ENCODE assay signal across 12 cellular contexts in the genomic region with DNA sequence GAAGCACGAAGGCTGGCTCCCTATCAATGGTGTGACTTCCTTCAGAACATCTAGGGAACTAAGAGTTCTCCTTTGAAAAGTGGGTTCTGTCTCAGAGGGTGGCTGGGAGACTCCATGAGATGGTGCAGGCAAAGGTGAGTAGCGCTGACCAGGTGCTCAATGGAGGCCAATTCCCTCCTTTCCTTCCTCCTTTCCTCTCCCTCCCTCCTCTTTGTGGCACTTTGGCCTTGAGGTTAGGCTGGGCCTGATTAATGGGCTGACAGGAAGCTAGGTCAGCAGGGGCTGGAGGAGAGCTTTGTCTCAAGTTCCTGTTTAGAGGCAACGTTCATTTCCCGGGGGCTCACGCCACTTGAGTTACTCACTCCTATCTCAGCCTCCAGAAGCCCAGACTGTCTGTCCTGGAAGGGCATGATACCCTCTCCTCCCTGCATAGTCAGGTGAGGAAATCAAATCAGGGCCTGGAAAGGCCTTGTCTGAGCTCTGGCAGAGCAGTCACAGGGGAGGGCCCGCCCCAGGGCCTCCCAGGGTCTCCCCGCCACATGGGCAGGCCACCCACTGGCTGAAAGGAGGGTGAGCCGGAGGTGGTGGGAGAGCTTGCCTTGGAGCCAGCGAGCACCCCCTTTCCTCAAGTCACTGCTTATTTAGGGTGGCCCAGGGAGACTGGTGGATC. TPM values are rescaled to one million over a fixed set of nuclear protein-coding genes. Genes with fewer than 3 reads are reported as not detected.
A peak's percentile ranks its signal among the peaks of the same experiment; 100 is the strongest.
DNase-seq lines count a peak whose midpoint lies in the region; ATAC-seq and TF ChIP-seq lines count a peak whose summit lies in the region.
"Had no signal": no experiment of that assay in that cellular context is flagged by ENCODE, and none has a peak within 500 bp of the region (broad histone marks: within the 10 kb centered on the region; RNA-seq: fewer than 3 reads in every experiment).

No MANE protein-coding gene starts in this region.

- H3K36me3 ChIP-seq in BLaER1 (no peaks in the 10 kb centered on the region), mesenchymal stem cell (ENCODE audit: control insufficient read depth in 1 of 2, insufficient read depth in 2 of 2, low read depth in 1 of 2, low read length in 2 of 2) (no peaks in the 10 kb centered on the region)
- H3K36me3 ChIP-seq: neutrophil had no signal

- H3K4ac ChIP-seq in mesenchymal stem cell (ENCODE audit: low read depth in 1 of 2, low read length in 2 of 2) = peak overlapping the region; percentile 9 to 20

- H3K27me3 Mint-ChIP-seq in activated naive CD8-positive, alpha-beta T cell treated with anti-CD3 and anti-CD28 coated beads, Interleukin-2, amount 10 ng/mL, durations not matched to agents 7 days and 5 days = no peaks in the 10 kb centered on the region

- DNase-seq in Kasumi-1 (lab: John Stamatoyannopoulos, UW) (peak; percentile 60 to 61), mesenchymal stem cell (no peak), mesenteric fat pad (ENCODE audit: low spot score) (no peak), hippocampal formation (lab: John Stamatoyannopoulos, UW) (no peak), RWPE1 (ENCODE audit: low spot score) (no peak), NCI-H82 (lab: John Stamatoyannopoulos, UW) (no peak)
- no peak for DNase-seq in activated naive CD8-positive, alpha-beta T cell treated with anti-CD3 and anti-CD28 coated beads, Interleukin-2, amount 10 ng/mL, durations not matched to agents 7 days and 5 days
- DNase-seq: activated naive CD4-positive, alpha-beta T cell treated with anti-CD3 and anti-CD28 coated beads, Interleukin-2, amount 50 U/mL, for 16 hours; NCI-H187 had no signal

- H3K36me3 Mint-ChIP-seq in activated naive CD8-positive, alpha-beta T cell treated with anti-CD3 and anti-CD28 coated beads, Interleukin-2, amount 10 ng/mL, durations not matched to agents 7 days and 5 days = no peaks in the 10 kb centered on the region

- peak overlapping the region; percentile 79 for H4K8ac ChIP-seq in mesenchymal stem cell (ENCODE audit: low read length)

- H3K27me3 ChIP-seq in BLaER1 = no peaks in the 10 kb centered on the region
- no peaks in the 10 kb centered on the region for H3K27me3 ChIP-seq in mesenchymal stem cell (ENCODE audit: control insufficient read depth in 1 of 2, insufficient read depth in 1 of 2, low read length in 2 of 2)
- H3K27me3 ChIP-seq: neutrophil had no signal

- H3K4me2 ChIP-seq in BLaER1 = peak overlapping the region; percentile 88
- no peak overlapping the region for H3K4me2 ChIP-seq in mesenchymal stem cell (ENCODE audit: low read length, poor library complexity, severe bottlenecking)

- WGBS in mesenchymal stem cell = 42% methylated on average over 6 of the region's 9 CpGs

- H2AK5ac ChIP-seq in mesenchymal stem cell (ENCODE audit: low read length, severe bottlenecking) = no peak overlapping the region

- H3K4me1 Mint-ChIP-seq in activated naive CD8-positive, alpha-beta T cell treated with anti-CD3 and anti-CD28 coated beads, Interleukin-2, amount 10 ng/mL, durations not matched to agents 7 days and 5 days = peaks cover 43% of the 10 kb centered on the region

- H3K9me3 Mint-ChIP-seq in activated naive CD8-positive, alpha-beta T cell treated with anti-CD3 and anti-CD28 coated beads, Interleukin-2, amount 10 ng/mL, durations not matched to agents 7 days and 5 days = no peaks in the 10 kb centered on the region
- H3K9me3 Mint-ChIP-seq: T-helper 1 cell treated with Interleukin-12 subunit alpha and Interleukin-12 subunit beta and Interleukin-4 antibody, amounts not matched to agents 30 μg/mL and 1 μg/mL, for 36 hours had no signal

- no peak overlapping the region for H3K23ac ChIP-seq in mesenchymal stem cell (ENCODE audit: low read length in 2 of 2)

- H4K20me1 ChIP-seq in BLaER1 = no peaks in the 10 kb centered on the region

- H3K27ac Mint-ChIP-seq in activated naive CD8-positive, alpha-beta T cell treated with anti-CD3 and anti-CD28 coated beads, Interleukin-2, amount 10 ng/mL, durations not matched to agents 7 days and 5 days = peak overlapping the region; percentile 89

- peak overlapping the region; percentile 55 for H2BK15ac ChIP-seq in mesenchymal stem cell (ENCODE audit: low read depth, poor library complexity, severe bottlenecking)

- H2BK120ac ChIP-seq in mesenchymal stem cell (ENCODE audit: low read depth, low read length) = no peak overlapping the region

- peak overlapping the region; percentile 45 for H3K4me3 Mint-ChIP-seq in activated naive CD8-positive, alpha-beta T cell treated with anti-CD3 and anti-CD28 coated beads, Interleukin-2, amount 10 ng/mL, durations not matched to agents 7 days and 5 days
- H3K4me3 Mint-ChIP-seq: T-helper 1 cell treated with Interleukin-12 subunit alpha and Interleukin-12 subunit beta and Interleukin-4 antibody, amounts not matched to agents 30 μg/mL and 1 μg/mL, for 36 hours had no signal

- no peak overlapping the region for H2BK5ac ChIP-seq in mesenchymal stem cell (ENCODE audit: low read depth, low read length, poor library complexity, severe bottlenecking)

- no peaks in the 10 kb centered on the region for H3K79me1 ChIP-seq in mesenchymal stem cell (replicated peaks; ENCODE audit: low read length, poor library complexity, severe bottlenecking)

- peaks cover 74% of the 10 kb centered on the region for H3K4me1 ChIP-seq in BLaER1
- H3K4me1 ChIP-seq in mesenchymal stem cell (ENCODE audit: control insufficient read depth, insufficient read depth, low read depth, low read length) = peaks cover 7% of the 10 kb centered on the region

- no peak for TF ChIP-seq CTCF in RWPE1 (conservative IDR thresholded peaks at IDR 0.05; ENCODE audit: low read depth)

- peak overlapping the region in 1 of 2 experiments; percentile 84 for H3K14ac ChIP-seq in mesenchymal stem cell (ENCODE audit: low read length in 2 of 2)

- peak overlapping the region; percentile 76 for H3K27ac ChIP-seq in BLaER1
- H3K27ac ChIP-seq in mesenchymal stem cell (ENCODE audit: low read length, poor library complexity, severe bottlenecking) = no peak overlapping the region
- no peak overlapping the region for H3K27ac ChIP-seq in RWPE1
- H3K27ac ChIP-seq: neutrophil had no signal

- H3K9ac ChIP-seq in BLaER1 = peak overlapping the region; percentile 49; the same call in 1 of the 2 replicates
- H3K9ac ChIP-seq in mesenchymal stem cell (ENCODE audit: low read length) = no peak overlapping the region

- peaks cover 21% of the 10 kb centered on the region for H3K9me3 ChIP-seq in BLaER1
- no peaks in the 10 kb centered on the region for H3K9me3 ChIP-seq in mesenchymal stem cell (ENCODE audit: control insufficient read depth, low read length)
- H3K9me3 ChIP-seq: neutrophil had no signal

- no peak overlapping the region for H2AFZ ChIP-seq in mesenchymal stem cell (ENCODE audit: low read depth, low read length)

- POLR2A ChIA-PET in activated naive CD8-positive, alpha-beta T cell treated with anti-CD3 and anti-CD28 coated beads, Interleukin-2, amount 10 ng/mL, durations not matched to agents 7 days and 5 days (lab: Charles Lee) = interaction anchor here (1.1 to 1.3 kb wide), 3 partner anchors 12 to 22 kb away, joined by 3 to 4 read pairs (median 3); no protein-coding TSS in a partner anchor
- POLR2A ChIA-PET in RWPE1 (lab: Yijun Ruan, JAX; ENCODE audit: low non-redundant PET) = no interaction called here

- H2BK12ac ChIP-seq in mesenchymal stem cell (ENCODE audit: low read length in 2 of 2) = peak overlapping the region; percentile 31 to 87

- CTCF ChIA-PET in RWPE1 (lab: Yijun Ruan, JAX) = no interaction called here

- peak overlapping the region; percentile 55 to 72 for H3K18ac ChIP-seq in mesenchymal stem cell (ENCODE audit: low read depth in 1 of 2, low read length in 2 of 2)

- peak overlapping the region; percentile 59 for H4K91ac ChIP-seq in mesenchymal stem cell (ENCODE audit: low read length)

- H3K4me3 ChIP-seq in BLaER1 (no peak overlapping the region), mesenchymal stem cell (ENCODE audit: insufficient read depth in 1 of 2, low read depth in 1 of 2, low read length in 2 of 2) (no peak overlapping the region)

- ATAC-seq in activated naive CD8-positive, alpha-beta T cell treated with anti-CD3 and anti-CD28 coated beads, Interleukin-2, amount 10 ng/mL, durations not matched to agents 7 days and 5 days (ENCODE audit: low read depth) = peak; percentile 27

RNA-seq across cellular contexts. Expression of a gene that starts 58.4 kb away (rescaled TPM):
- total RNA-seq in activated naive CD8-positive, alpha-beta T cell treated with anti-CD3 and anti-CD28 coated beads, Interleukin-2, amount 10 ng/mL, durations not matched to agents 7 days and 5 days = 100 to 1,000 TPM; 109 to 126 TPM
- 114 TPM for polyA plus RNA-seq in mesenchymal stem cell (2013, experiment 1 of 2)
- polyA plus RNA-seq in mesenchymal stem cell (2013, experiment 2 of 2) = 112 TPM
- total RNA-seq in mesenteric fat pad = 41.1 TPM

Comparison
In these comparisons a context has a peak if more than half of its experiments do, and no peak if none do; other contexts are left out.
1. DNase-seq: peak in Kasumi-1 (2 of 2); none in activated naive CD8-positive, alpha-beta T cell treated with anti-CD3 and anti-CD28 coated beads, Interleukin-2, amount 10 ng/mL, durations not matched to agents 7 days and 5 days (single experiment), mesenchymal stem cell (single experiment), mesenteric fat pad (single experiment), hippocampal formation (0 of 2), RWPE1 (single experiment) and NCI-H82 (single experiment).